ENCODE assay signal across 1 cellular context in genomic region chr10:21754410-21755011, GRCh38.
TF ChIP-seq lines count a peak whose summit lies in the region.

No MANE protein-coding gene starts in this region.

TF ChIP-seq in H1, 55 proteins besides CTCF, POLR2A, EP300 and RAD21 (continued from another document):
- TF ChIP-seq E2F6 (IDR thresholded peaks at IDR 0.05) = no peak
